In genomic region chr10:11680496-11680895, GRCh38 we compare ENCODE assay signal across 14 cellular contexts.
A peak's percentile ranks its signal among the peaks of the same experiment; 100 is the strongest.
DNase-seq lines count a peak whose midpoint lies in the region; ATAC-seq and TF ChIP-seq lines count a peak whose summit lies in the region.
"Had no signal": no experiment of that assay in that cellular context is flagged by ENCODE, and none has a peak within 500 bp of the region (broad histone marks: within the 10 kb centered on the region; RNA-seq: fewer than 3 reads in every experiment).

No MANE protein-coding gene starts in this region.

- H3K79me2 ChIP-seq in OCI-LY7 (ENCODE audit: insufficient read depth, low read depth, low read length) (peaks cover 46% of the 10 kb centered on the region; the same call in 1 of the 2 replicates), neural progenitor cell (ENCODE audit: low read depth) (no peaks in the 10 kb centered on the region)

- H3K27ac ChIP-seq in BLaER1 treated with 17β-estradiol and CSF1 and Interleukin-3, amounts not matched to agents 10 nM and 100 nM = peak overlapping the region in 4 of 11 experiments; percentile 31 to 93 (median 90); a peak in 5 of 22 replicates
- H3K27ac ChIP-seq in OCI-LY7 (ENCODE audit: low read depth, low read length, poor library complexity, severe bottlenecking) = peak overlapping the region; percentile 100
- H3K27ac ChIP-seq in neural progenitor cell = no peak overlapping the region

- no peak for DNase-seq in OCI-LY7 (ENCODE audit: low spot score)
- DNase-seq in dermis microvascular lymphatic vessel endothelial cell (ENCODE audit: low read depth in 2 of 2) = peak; percentile 30 to 52
- DNase-seq in neural progenitor cell (ENCODE audit: low spot score) = no peak
- no peak for DNase-seq in SW480 (ENCODE audit: low spot score)
- DNase-seq in activated CD4-positive, alpha-beta T cell treated with anti-CD3 and anti-CD28 coated beads, Interleukin-2, amount 10 ng/mL, durations not matched to agents 7 days and 5 days = no peak
- no peak for DNase-seq in activated naive CD8-positive, alpha-beta T cell treated with anti-CD3 and anti-CD28 coated beads, Interleukin-2, amount 50 U/mL, for 24 hours
- DNase-seq: BE2C; Caco-2; CD8-positive, alpha-beta memory T cell; DND-41; GOT3; H9 had no signal

- H3K4me2 ChIP-seq in BLaER1 treated with 17β-estradiol and CSF1 and Interleukin-3, amounts not matched to agents 10 nM and 100 nM = peak overlapping the region in 10 of 11 experiments; percentile 82 to 97 (median 90); a peak in 20 of 22 replicates
- H3K4me2 ChIP-seq in OCI-LY7 (ENCODE audit: low read length) (peak overlapping the region; percentile 79), neural progenitor cell (peak overlapping the region; percentile 4)

- BruUV-seq in OCI-LY7 (replicated peaks; lab: Mats Ljungman, UMichigan) = no TSS peak

- peaks cover 38% of the 10 kb centered on the region for H3K4me1 Mint-ChIP-seq in neural progenitor cell
- H3K4me1 Mint-ChIP-seq in activated CD4-positive, alpha-beta T cell treated with anti-CD3 and anti-CD28 coated beads, Interleukin-2, amount 10 ng/mL, durations not matched to agents 7 days and 5 days = peaks cover 26% of the 10 kb centered on the region
- peaks cover 58% of the 10 kb centered on the region for H3K4me1 Mint-ChIP-seq in activated naive CD8-positive, alpha-beta T cell treated with anti-CD3 and anti-CD28 coated beads, Interleukin-2, amount 50 U/mL, for 24 hours

- 0 out of 22 replicates have a peak, but pooled peaks cover 0 to 4% (median 0%) of the 10 kb centered on the region in 11 experiments for H4K20me1 ChIP-seq in BLaER1 treated with 17β-estradiol and CSF1 and Interleukin-3, amounts not matched to agents 10 nM and 100 nM
- H4K20me1 ChIP-seq in OCI-LY7 (ENCODE audit: insufficient read depth, low read length) (no peaks in the 10 kb centered on the region), neural progenitor cell (ENCODE audit: low read depth) (no peaks in the 10 kb centered on the region)

- no peaks in the 10 kb centered on the region for H3K36me3 Mint-ChIP-seq in neural progenitor cell
- H3K36me3 Mint-ChIP-seq in activated CD4-positive, alpha-beta T cell treated with anti-CD3 and anti-CD28 coated beads, Interleukin-2, amount 10 ng/mL, durations not matched to agents 7 days and 5 days (ENCODE audit: low read depth) = no peaks in the 10 kb centered on the region
- no peaks in the 10 kb centered on the region for H3K36me3 Mint-ChIP-seq in activated naive CD8-positive, alpha-beta T cell treated with anti-CD3 and anti-CD28 coated beads, Interleukin-2, amount 50 U/mL, for 24 hours (ENCODE audit: low read depth)

- peaks cover 0 to 12% (median 0%) of the 10 kb centered on the region in 11 experiments; a peak in 1 of 22 replicates for H3K27me3 ChIP-seq in BLaER1 treated with 17β-estradiol and CSF1 and Interleukin-3, amounts not matched to agents 10 nM and 100 nM
- H3K27me3 ChIP-seq in neural progenitor cell = no peaks in the 10 kb centered on the region

- POLR2A ChIA-PET in OCI-LY7 (lab: Charles Lee) = interaction anchor here (1.0 to 8.4 kb wide), 8 partner anchors 8 to 150 kb away, joined by 3 to 109 read pairs (median 4); no protein-coding TSS in a partner anchor
- POLR2A ChIA-PET in activated CD4-positive, alpha-beta T cell treated with anti-CD3 and anti-CD28 coated beads, Interleukin-2, amount 10 ng/mL, durations not matched to agents 7 days and 5 days (lab: Charles Lee) = no interaction called here

- H3K9ac ChIP-seq in BLaER1 treated with 17β-estradiol and CSF1 and Interleukin-3, amounts not matched to agents 10 nM and 100 nM = no peak overlapping the region
- no peak overlapping the region for H3K9ac ChIP-seq in neural progenitor cell

- H3F3A ChIP-seq in neural progenitor cell (ENCODE audit: low read depth) = no peaks in the 10 kb centered on the region

- H2AFZ ChIP-seq in OCI-LY7 (ENCODE audit: low read length) (no peak overlapping the region), neural progenitor cell (replicated peaks) (no peak overlapping the region)

- peaks cover 3% of the 10 kb centered on the region for H3K27me3 Mint-ChIP-seq in neural progenitor cell (ENCODE audit: insufficient read depth, low read depth)
- peaks cover 22% of the 10 kb centered on the region for H3K27me3 Mint-ChIP-seq in activated CD4-positive, alpha-beta T cell treated with anti-CD3 and anti-CD28 coated beads, Interleukin-2, amount 10 ng/mL, durations not matched to agents 7 days and 5 days
- peaks cover 11% of the 10 kb centered on the region for H3K27me3 Mint-ChIP-seq in activated naive CD8-positive, alpha-beta T cell treated with anti-CD3 and anti-CD28 coated beads, Interleukin-2, amount 50 U/mL, for 24 hours

- H3K9me3 ChIP-seq in BLaER1 treated with 17β-estradiol and CSF1 and Interleukin-3, amounts not matched to agents 10 nM and 100 nM (replicated peaks in 1 of 11) = peaks cover 0 to 22% (median 18%) of the 10 kb centered on the region in 11 experiments; a peak in 17 of 22 replicates
- H3K9me3 ChIP-seq in OCI-LY7 (ENCODE audit: low read length) (peaks cover 18% of the 10 kb centered on the region), neural progenitor cell (ENCODE audit: low read depth) (no peaks in the 10 kb centered on the region)
- H3K9me3 ChIP-seq: BE2C, Caco-2 had no signal

- TF ChIP-seq CTCF in OCI-LY7 (conservative IDR thresholded peaks at IDR 0.05; ENCODE audit: low read length) (no peak), neural progenitor cell (IDR thresholded peaks at IDR 0.05) (no peak)

- H3K4me3 Mint-ChIP-seq in neural progenitor cell = no peak overlapping the region
- H3K4me3 Mint-ChIP-seq in activated CD4-positive, alpha-beta T cell treated with anti-CD3 and anti-CD28 coated beads, Interleukin-2, amount 10 ng/mL, durations not matched to agents 7 days and 5 days = no peak overlapping the region
- H3K4me3 Mint-ChIP-seq in activated naive CD8-positive, alpha-beta T cell treated with anti-CD3 and anti-CD28 coated beads, Interleukin-2, amount 50 U/mL, for 24 hours = no peak overlapping the region
- H3K4me3 Mint-ChIP-seq: CD8-positive, alpha-beta memory T cell; H9 had no signal

- no peak for ATAC-seq in HG02759 (IDR thresholded peaks at IDR 0.05; ENCODE audit: unreplicated experiment)
- no peak for ATAC-seq in activated naive CD8-positive, alpha-beta T cell treated with anti-CD3 and anti-CD28 coated beads, Interleukin-2, amount 50 U/mL, for 24 hours

- H3K9me3 Mint-ChIP-seq in neural progenitor cell = no peaks in the 10 kb centered on the region
- H3K9me3 Mint-ChIP-seq in activated CD4-positive, alpha-beta T cell treated with anti-CD3 and anti-CD28 coated beads, Interleukin-2, amount 10 ng/mL, durations not matched to agents 7 days and 5 days = peaks cover 6% of the 10 kb centered on the region
- no peaks in the 10 kb centered on the region for H3K9me3 Mint-ChIP-seq in activated naive CD8-positive, alpha-beta T cell treated with anti-CD3 and anti-CD28 coated beads, Interleukin-2, amount 50 U/mL, for 24 hours
- H3K9me3 Mint-ChIP-seq: H9 had no signal

- no peaks in the 10 kb centered on the region for H3K36me3 ChIP-seq in BLaER1 treated with 17β-estradiol and CSF1 and Interleukin-3, amounts not matched to agents 10 nM and 100 nM
- H3K36me3 ChIP-seq in OCI-LY7 (ENCODE audit: insufficient read depth, low read length) (peaks cover 43% of the 10 kb centered on the region), neural progenitor cell (no peaks in the 10 kb centered on the region)
- H3K36me3 ChIP-seq: BE2C had no signal

- H3K9me2 ChIP-seq in OCI-LY7 (ENCODE audit: insufficient read depth, low read length) = no peaks in the 10 kb centered on the region

- H3K4me3 ChIP-seq in BLaER1 treated with 17β-estradiol and CSF1 and Interleukin-3, amounts not matched to agents 10 nM and 100 nM = no peak overlapping the region
- H3K4me3 ChIP-seq in OCI-LY7 (ENCODE audit: low read depth, low read length, poor library complexity, severe bottlenecking) (peak overlapping the region; percentile 3), neural progenitor cell (no peak overlapping the region)

- no peak overlapping the region for H3K27ac Mint-ChIP-seq in neural progenitor cell
- H3K27ac Mint-ChIP-seq in activated CD4-positive, alpha-beta T cell treated with anti-CD3 and anti-CD28 coated beads, Interleukin-2, amount 10 ng/mL, durations not matched to agents 7 days and 5 days = no peak overlapping the region
- no peak overlapping the region for H3K27ac Mint-ChIP-seq in activated naive CD8-positive, alpha-beta T cell treated with anti-CD3 and anti-CD28 coated beads, Interleukin-2, amount 50 U/mL, for 24 hours
- H3K27ac Mint-ChIP-seq: H9 had no signal

- CTCF ChIA-PET in OCI-LY7 (lab: Charles Lee; ENCODE audit: unreplicated experiment) = interaction anchor here (1.8 kb wide), 1 partner anchor 73 kb away, joined by 7 read pairs; no protein-coding TSS in a partner anchor
- CTCF ChIA-PET in activated CD4-positive, alpha-beta T cell treated with anti-CD3 and anti-CD28 coated beads, Interleukin-2, amount 10 ng/mL, durations not matched to agents 7 days and 5 days (lab: Charles Lee) = interaction anchor here (1.0 to 1.2 kb wide), 2 partner anchors 11 to 77 kb away, joined by 3 to 4 read pairs; no protein-coding TSS in a partner anchor

- intact Hi-C loops in OCI-LY7 (cut with micrococcal nuclease; ENCODE audit: unreplicated experiment) = loop anchor here (10.0 kb wide), 1 partner anchor 364 kb away; the partner anchor contains the start of gene UPF2

- H3K4me1 ChIP-seq in BLaER1 treated with 17β-estradiol and CSF1 and Interleukin-3, amounts not matched to agents 10 nM and 100 nM = peaks cover 58 to 89% (median 77%) of the 10 kb centered on the region in 10 experiments
- peaks cover 97% of the 10 kb centered on the region for H3K4me1 ChIP-seq in OCI-LY7 (ENCODE audit: insufficient read depth, low read length, poor library complexity, severe bottlenecking)
- no peaks in the 10 kb centered on the region for H3K4me1 ChIP-seq in neural progenitor cell
- H3K4me1 ChIP-seq: BE2C had no signal

Comparison
In these comparisons a context has a peak if more than half of its experiments do, and no peak if none do; other contexts are left out.
1. H3K4me2 ChIP-seq: peak in every context shown above with its lines; median percentile 90 in BLaER1 treated with 17β-estradiol and CSF1 and Interleukin-3, amounts not matched to agents 10 nM and 100 nM; 79 in OCI-LY7; 4 in neural progenitor cell.
2. DNase-seq: peak in dermis microvascular lymphatic vessel endothelial cell (2 of 2); none in OCI-LY7 (single experiment), neural progenitor cell (single experiment), SW480 (single experiment), activated CD4-positive, alpha-beta T cell treated with anti-CD3 and anti-CD28 coated beads, Interleukin-2, amount 10 ng/mL, durations not matched to agents 7 days and 5 days (single experiment) and activated naive CD8-positive, alpha-beta T cell treated with anti-CD3 and anti-CD28 coated beads, Interleukin-2, amount 50 U/mL, for 24 hours (single experiment).